In the genomic region with DNA sequence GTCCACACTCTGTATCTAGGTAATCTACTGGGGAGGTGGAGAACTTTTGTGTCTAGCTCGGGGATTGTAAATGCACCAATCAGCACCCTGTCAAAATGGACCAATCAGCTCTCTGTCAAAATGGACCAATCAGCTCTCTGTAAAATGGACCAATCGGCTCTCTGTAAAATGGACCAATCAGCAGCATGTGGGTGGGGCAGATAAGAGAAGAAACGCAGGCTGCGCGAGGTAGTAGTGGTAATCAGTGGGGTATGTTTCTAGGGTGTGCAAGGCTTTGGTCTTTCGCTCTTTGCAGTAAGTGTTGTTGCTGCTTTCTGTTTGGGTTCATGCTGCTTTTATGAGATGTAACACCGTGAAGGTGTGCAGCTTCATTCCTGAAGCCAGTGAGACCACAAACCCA, we compare ENCODE assay signal across 2 cellular contexts.
TF ChIP-seq lines count a peak whose summit lies in the region.

No MANE protein-coding gene starts in this region.

TF ChIP-seq in HEK293, 187 proteins besides CTCF, POLR2A, EP300 and RAD21:
- peak; percentile 23; the same call in 1 of the 2 replicates for TF ChIP-seq SP2 (tag by site-specific recombination; IDR thresholded peaks at IDR 0.05)

TF ChIP-seq in K562, 482 proteins besides CTCF, POLR2A, EP300 and RAD21:
- TF ChIP-seq NRF1 (conservative IDR thresholded peaks at IDR 0.05 in 1 of 2, IDR thresholded peaks at IDR 0.05 in 1 of 2) (peak; percentile 23 to 33; a peak in 2 of 4 replicates), NFYB (IDR thresholded peaks at IDR 0.05; ENCODE audit: extremely low read depth, insufficient read length) (peak; percentile 63)
